ENCODE assay signal across 8 cellular contexts in the genomic region with DNA sequence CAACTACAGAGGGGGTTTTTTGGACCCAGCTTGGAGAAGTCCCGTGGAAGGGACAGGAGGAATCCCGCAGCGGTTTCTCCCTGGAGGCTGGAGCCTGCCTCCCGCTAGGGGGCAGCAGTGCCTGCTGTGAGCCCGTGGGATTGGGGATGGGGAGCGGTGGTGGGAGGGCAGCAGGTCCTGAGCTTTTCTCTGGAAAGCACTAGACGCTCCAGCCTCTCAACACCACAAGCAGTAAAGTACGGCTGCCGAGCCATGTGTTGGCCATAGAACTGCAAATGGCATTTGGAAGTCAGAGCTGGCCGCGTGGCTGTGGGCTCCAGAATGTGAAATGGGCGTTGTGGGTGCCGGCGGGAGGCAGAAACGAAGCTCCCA. TPM values are rescaled to one million over a fixed set of nuclear protein-coding genes. Genes with fewer than 3 reads are reported as not detected.
A peak's percentile ranks its signal among the peaks of the same experiment; 100 is the strongest.
DNase-seq lines count a peak whose midpoint lies in the region; ATAC-seq and TF ChIP-seq lines count a peak whose summit lies in the region.

No MANE protein-coding gene starts in this region.

- no peak overlapping the region for H3K4me3 Mint-ChIP-seq in endothelial cell (ENCODE audit: unreplicated experiment)

- no peak overlapping the region for H3K4me2 ChIP-seq in PC-3 (ENCODE audit: low read length)

- H4K20me1 ChIP-seq in PC-3 (ENCODE audit: low read length), result no peaks in the 10 kb centered on the region

- no peak overlapping the region for H3K4me3 ChIP-seq in cardiac muscle cell
- no peak overlapping the region for H3K4me3 ChIP-seq in PC-3 (ENCODE audit: low read length)

- H3K36me3 ChIP-seq in cardiac muscle cell (no peaks in the 10 kb centered on the region), PC-3 (ENCODE audit: low read depth, low read length) (no peaks in the 10 kb centered on the region)

- TF ChIP-seq CTCF in cardiac muscle cell (IDR thresholded peaks at IDR 0.05; ENCODE audit: low read depth, low read length), result peak; percentile 96
- TF ChIP-seq CTCF in PC-3 (conservative IDR thresholded peaks at IDR 0.05; ENCODE audit: low read depth, low read length), result peak; percentile 81
- TF ChIP-seq CTCF in endothelial cell (IDR thresholded peaks at IDR 0.05; ENCODE audit: unreplicated experiment), result peak; percentile 81

- H2AFZ ChIP-seq in PC-3 (ENCODE audit: low read length), result no peak overlapping the region

- CTCF ChIA-PET in PC-3 (lab: Charles Lee), result interaction anchor here (0.7 to 1.0 kb wide), 2 partner anchors 33 to 769 kb away, joined by 3 read pairs; no protein-coding TSS in a partner anchor

- H3K9ac ChIP-seq in PC-3 (ENCODE audit: low read length), result no peak overlapping the region

- H3K9me2 ChIP-seq in PC-3 (replicated peaks; ENCODE audit: low read length), result no peaks in the 10 kb centered on the region

- peak; percentile 60; the same call in 1 of the 2 replicates for ATAC-seq in PC-3
- no peak for ATAC-seq in HG03280 (IDR thresholded peaks at IDR 0.05; ENCODE audit: unreplicated experiment)
- no peak for ATAC-seq in HG02970 (IDR thresholded peaks at IDR 0.05; ENCODE audit: low FRiP score, unreplicated experiment)
- ATAC-seq in GM21723 (IDR thresholded peaks at IDR 0.05; ENCODE audit: unreplicated experiment), result no peak

- H3K4me1 Mint-ChIP-seq in endothelial cell (ENCODE audit: unreplicated experiment), result no peaks in the 10 kb centered on the region

- no peaks in the 10 kb centered on the region for H3K36me3 Mint-ChIP-seq in endothelial cell (ENCODE audit: low read depth, unreplicated experiment)

- H3K9me3 ChIP-seq in cardiac muscle cell (ENCODE audit: low read depth), result no peaks in the 10 kb centered on the region
- no peaks in the 10 kb centered on the region for H3K9me3 ChIP-seq in PC-3 (ENCODE audit: low read length)

- POLR2A ChIA-PET in PC-3 (lab: Charles Lee; ENCODE audit: unreplicated experiment), result no interaction called here

- DNase-seq in cardiac muscle cell (ENCODE audit: low read depth in 1 of 2, low spot score in 1 of 2), result peak; percentile 69 to 87
- no peak for DNase-seq in cardiac septum (ENCODE audit: low spot score)
- peak; percentile 53 for DNase-seq in PC-3
- peak; percentile 88 for DNase-seq in endothelial cell (ENCODE audit: low spot score)
- peak; percentile 18 for DNase-seq in myocyte (ENCODE audit: low read depth)

- no peak overlapping the region for H3K27ac Mint-ChIP-seq in endothelial cell (ENCODE audit: unreplicated experiment)

- no peaks in the 10 kb centered on the region for H3K9me3 Mint-ChIP-seq in endothelial cell (ENCODE audit: unreplicated experiment)

- H3K27ac ChIP-seq in cardiac muscle cell (no peak overlapping the region), PC-3 (ENCODE audit: low read length) (no peak overlapping the region)

- H3K79me2 ChIP-seq in PC-3 (ENCODE audit: low read length), result no peaks in the 10 kb centered on the region

- BruUV-seq in PC-3 (replicated peaks; lab: Mats Ljungman, UMichigan), result no TSS peak

- H3F3A ChIP-seq in PC-3 (ENCODE audit: low read length, unreplicated experiment), result no peaks in the 10 kb centered on the region

- peaks cover 5% of the 10 kb centered on the region for H3K27me3 Mint-ChIP-seq in endothelial cell (ENCODE audit: unreplicated experiment)

- intact Hi-C loops in cardiac septum (cut with DNase I), result no loop called here
- intact Hi-C loops in PC-3 (cut with micrococcal nuclease), result no loop called here

- H3K4me1 ChIP-seq in cardiac muscle cell (ENCODE audit: low read depth) (no peaks in the 10 kb centered on the region), PC-3 (ENCODE audit: insufficient read depth, low read length) (no peaks in the 10 kb centered on the region)

- H3K27me3 ChIP-seq in cardiac muscle cell, result no peaks in the 10 kb centered on the region
- H3K27me3 ChIP-seq in PC-3 (ENCODE audit: low read length), result no peaks in the 10 kb centered on the region

RNA-seq across cellular contexts. Expression of a gene that starts 47.8 kb away (rescaled TPM):
- 8.8 and 9.4 TPM in 2 replicates for total RNA-seq in cardiac muscle cell
- polyA plus RNA-seq in cardiac muscle cell, result 29.6 and 32.0 TPM in 2 replicates
- 71.0 TPM for total RNA-seq in cardiac septum
- 5.0 and 5.8 TPM in 2 replicates for total RNA-seq in PC-3 (2014; rRNA removed)
- 1.8 TPM for total RNA-seq in endothelial cell (ENCODE audit: unreplicated experiment)
- 37.5 and 43.6 TPM in 2 replicates for total RNA-seq in myocyte
- polyA plus RNA-seq in myocyte (2012), result 26.6 TPM
